Comparison of ENCODE assay signal across 26 cellular contexts in the genomic region with DNA sequence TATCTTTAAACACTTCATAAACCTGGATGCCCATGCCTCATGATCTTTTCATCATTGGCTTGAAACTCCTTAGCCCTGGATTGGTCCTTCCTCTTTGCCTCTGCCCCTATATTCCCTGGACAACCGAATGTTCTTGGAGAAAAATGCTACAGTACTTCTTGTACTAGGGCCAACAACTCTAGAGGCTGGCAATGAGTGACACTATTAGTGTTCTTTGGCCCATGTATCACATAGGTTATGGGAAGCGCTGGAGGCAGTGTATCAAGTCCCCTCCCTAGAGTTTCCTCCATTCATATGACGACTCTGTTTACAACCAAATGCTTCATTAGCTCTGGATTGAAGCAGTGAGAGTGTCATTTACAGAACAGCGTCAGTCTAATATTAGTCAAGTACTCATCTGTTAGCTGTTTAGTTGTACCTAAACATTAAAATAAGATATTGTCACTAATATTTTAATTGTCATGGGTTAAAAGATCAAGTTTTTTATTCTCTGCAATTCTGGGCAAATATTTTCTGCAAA.
A peak's percentile ranks its signal among the peaks of the same experiment; 100 is the strongest.
DNase-seq lines count a peak whose midpoint lies in the region; TF ChIP-seq lines count a peak whose summit lies in the region.
"Had no signal": no experiment of that assay in that cellular context is flagged by ENCODE, and none has a peak within 500 bp of the region (broad histone marks: within the 10 kb centered on the region; RNA-seq: fewer than 3 reads in every experiment).

No MANE protein-coding gene starts in this region.

- POLR2A ChIA-PET in MCF 10A (lab: Yijun Ruan, JAX): no interaction called here

- no peak for DNase-seq in breast epithelium (ENCODE audit: low spot score in 2 of 2)
- DNase-seq in MCF 10A (ENCODE audit: unreplicated experiment): no peak
- no peak for DNase-seq in caudate nucleus (lab: John Stamatoyannopoulos, UW)
- no peak for DNase-seq in type B pancreatic cell (ENCODE audit: extremely low spot score, unreplicated experiment)
- DNase-seq in iPS-NIHi7 (ENCODE audit: extremely low spot score): no peak
- DNase-seq in inferior parietal cortex (ENCODE audit: extremely low spot score): no peak
- no peak for DNase-seq in activated T-helper 1 cell treated with anti-CD3 and anti-CD28 coated beads, Interleukin-12 subunit alpha, Interleukin-12 subunit beta, Interleukin-2, Interleukin-4 antibody, amounts not matched to agents 30 ng/mL and 10 ng/mL and 1 ng/mL, durations not matched to agents 14 hours and 24 hours and 36 hours (ENCODE audit: low spot score)
- DNase-seq: 8988T; activated CD8-positive, alpha-beta memory T cell treated with anti-CD3 and anti-CD28 coated beads for 24 hours; activated naive CD4-positive, alpha-beta T cell; activated T-cell treated with anti-CD3 and anti-CD28 coated beads, Interleukin-2, amount 50 U/mL, for 24 hours; adrenal gland; CD8-positive, alpha-beta T cell; GOT3; KBM-7; left cardiac atrium; MM.1S; NCI-H1417 treated with DMSO at 0.1 percent for 48 hours; NCI-H524 treated with DMSO at 0.1 percent for 48 hours; NK-92 treated with Interleukin-12 subunit alpha and Interleukin-12 subunit beta, amount 100 ng/mL, for 24 hours; spleen; stimulated activated CD4-positive, alpha-beta T cell treated with anti-CD3 and anti-CD28 coated beads, Interleukin-4, amount 100 ng/mL, for 1 hour; stimulated activated naive CD8-positive, alpha-beta T cell treated with anti-CD3 and anti-CD28 coated beads, Interleukin-15, Interleukin-2, amounts not matched to agents 100 U/mL and 50 U/mL, for 24 hours had no signal

- H3K4me3 Mint-ChIP-seq in MCF 10A (ENCODE audit: unreplicated experiment) (no peak overlapping the region), type B pancreatic cell (no peak overlapping the region)
- H3K4me3 Mint-ChIP-seq in activated T-helper 1 cell treated with anti-CD3 and anti-CD28 coated beads, Interleukin-12 subunit alpha, Interleukin-12 subunit beta, Interleukin-2, Interleukin-4 antibody, amounts not matched to agents 30 ng/mL and 10 ng/mL and 1 ng/mL, durations not matched to agents 14 hours and 24 hours and 36 hours: no peak overlapping the region
- H3K4me3 Mint-ChIP-seq: activated T-cell treated with anti-CD3 and anti-CD28 coated beads, Interleukin-2, amount 50 U/mL, for 24 hours; CD8-positive, alpha-beta T cell had no signal

- BruUV-seq in MCF 10A (replicated peaks; lab: Mats Ljungman, UMichigan): no TSS peak

- H3K36me3 Mint-ChIP-seq in MCF 10A (ENCODE audit: insufficient read depth, unreplicated experiment): peaks cover 31% of the 10 kb centered on the region
- peaks cover 18% of the 10 kb centered on the region for H3K36me3 Mint-ChIP-seq in type B pancreatic cell
- H3K36me3 Mint-ChIP-seq in activated T-helper 1 cell treated with anti-CD3 and anti-CD28 coated beads, Interleukin-12 subunit alpha, Interleukin-12 subunit beta, Interleukin-2, Interleukin-4 antibody, amounts not matched to agents 30 ng/mL and 10 ng/mL and 1 ng/mL, durations not matched to agents 14 hours and 24 hours and 36 hours (ENCODE audit: low read depth): peaks cover 34% of the 10 kb centered on the region

- CTCF ChIA-PET in MCF 10A (lab: Yijun Ruan, JAX): interaction anchor here (1.0 to 1.1 kb wide), 2 partner anchors 11 to 22 kb away, joined by 3 read pairs; no protein-coding TSS in a partner anchor

- no peak overlapping the region for H3K27ac Mint-ChIP-seq in MCF 10A (ENCODE audit: low read depth, unreplicated experiment)
- peak overlapping the region; percentile 0 for H3K27ac Mint-ChIP-seq in type B pancreatic cell
- H3K27ac Mint-ChIP-seq in activated T-helper 1 cell treated with anti-CD3 and anti-CD28 coated beads, Interleukin-12 subunit alpha, Interleukin-12 subunit beta, Interleukin-2, Interleukin-4 antibody, amounts not matched to agents 30 ng/mL and 10 ng/mL and 1 ng/mL, durations not matched to agents 14 hours and 24 hours and 36 hours: no peak overlapping the region
- H3K27ac Mint-ChIP-seq: activated T-cell treated with anti-CD3 and anti-CD28 coated beads, Interleukin-2, amount 50 U/mL, for 24 hours; CD8-positive, alpha-beta T cell had no signal

- H3K27me3 ChIP-seq in breast epithelium: no peaks in the 10 kb centered on the region
- H3K27me3 ChIP-seq in neutrophil: no peaks in the 10 kb centered on the region
- H3K27me3 ChIP-seq: adrenal gland, heart left ventricle, spleen, tibial nerve had no signal

- no peaks in the 10 kb centered on the region for H3K4me1 Mint-ChIP-seq in MCF 10A (ENCODE audit: insufficient read depth, unreplicated experiment)
- no peaks in the 10 kb centered on the region for H3K4me1 Mint-ChIP-seq in type B pancreatic cell (ENCODE audit: unreplicated experiment)
- no peaks in the 10 kb centered on the region for H3K4me1 Mint-ChIP-seq in activated T-helper 1 cell treated with anti-CD3 and anti-CD28 coated beads, Interleukin-12 subunit alpha, Interleukin-12 subunit beta, Interleukin-2, Interleukin-4 antibody, amounts not matched to agents 30 ng/mL and 10 ng/mL and 1 ng/mL, durations not matched to agents 14 hours and 24 hours and 36 hours (ENCODE audit: low read depth)

- H3K9me3 Mint-ChIP-seq in MCF 10A (ENCODE audit: unreplicated experiment) (no peaks in the 10 kb centered on the region), type B pancreatic cell (no peaks in the 10 kb centered on the region)
- H3K9me3 Mint-ChIP-seq in activated T-helper 1 cell treated with anti-CD3 and anti-CD28 coated beads, Interleukin-12 subunit alpha, Interleukin-12 subunit beta, Interleukin-2, Interleukin-4 antibody, amounts not matched to agents 30 ng/mL and 10 ng/mL and 1 ng/mL, durations not matched to agents 14 hours and 24 hours and 36 hours: no peaks in the 10 kb centered on the region
- H3K9me3 Mint-ChIP-seq: activated T-cell treated with anti-CD3 and anti-CD28 coated beads, Interleukin-2, amount 50 U/mL, for 24 hours; CD8-positive, alpha-beta T cell had no signal

- H3K4me3 ChIP-seq in breast epithelium (no peak overlapping the region), neutrophil (ENCODE audit: low read depth in 1 of 2, low read length in 1 of 2) (no peak overlapping the region)
- H3K4me3 ChIP-seq: adrenal gland, heart left ventricle, spleen, tibial nerve had no signal

- no peaks in the 10 kb centered on the region for H3K27me3 Mint-ChIP-seq in MCF 10A (ENCODE audit: insufficient read depth, unreplicated experiment)
- no peaks in the 10 kb centered on the region for H3K27me3 Mint-ChIP-seq in type B pancreatic cell
- no peaks in the 10 kb centered on the region for H3K27me3 Mint-ChIP-seq in activated T-helper 1 cell treated with anti-CD3 and anti-CD28 coated beads, Interleukin-12 subunit alpha, Interleukin-12 subunit beta, Interleukin-2, Interleukin-4 antibody, amounts not matched to agents 30 ng/mL and 10 ng/mL and 1 ng/mL, durations not matched to agents 14 hours and 24 hours and 36 hours (ENCODE audit: insufficient read depth)
- H3K27me3 Mint-ChIP-seq: activated T-cell treated with anti-CD3 and anti-CD28 coated beads, Interleukin-2, amount 50 U/mL, for 24 hours had no signal

- intact Hi-C loops in breast epithelium (cut with DNase I; ENCODE audit: low total_unique reads) (no loop called here), MCF 10A (cut with micrococcal nuclease) (no loop called here)
- intact Hi-C loops in activated T-helper 1 cell treated with anti-CD3 and anti-CD28 coated beads, Interleukin-12 subunit alpha, Interleukin-12 subunit beta, Interleukin-2, Interleukin-4 antibody, amounts not matched to agents 30 ng/mL and 10 ng/mL and 1 ng/mL, durations not matched to agents 14 hours and 24 hours and 36 hours (cut with micrococcal nuclease): no loop called here

- H3K27ac ChIP-seq in breast epithelium (peak overlapping the region; percentile 26 to 49), caudate nucleus (ENCODE audit: low read depth, low read length) (peak overlapping the region; percentile 32), neutrophil (peak overlapping the region; percentile 6)
- H3K27ac ChIP-seq: adrenal gland, spleen had no signal

- TF ChIP-seq POLR2A in breast epithelium (IDR thresholded peaks at IDR 0.05): no peak

- H3K36me3 ChIP-seq in breast epithelium (no peaks in the 10 kb centered on the region), neutrophil (peaks cover 90% of the 10 kb centered on the region)
- H3K36me3 ChIP-seq: adrenal gland had no signal

- no peaks in the 10 kb centered on the region for H3K9me3 ChIP-seq in breast epithelium
- no peaks in the 10 kb centered on the region for H3K9me3 ChIP-seq in neutrophil
- H3K9me3 ChIP-seq: adrenal gland, heart left ventricle, spleen, tibial nerve had no signal

- H3K4me1 ChIP-seq in breast epithelium (no peaks in the 10 kb centered on the region), neutrophil (ENCODE audit: control insufficient read depth in 1 of 2, insufficient read depth in 1 of 2, low read depth in 1 of 2, low read length in 1 of 2) (no peaks in the 10 kb centered on the region)
- H3K4me1 ChIP-seq: adrenal gland, spleen had no signal

- TF ChIP-seq CTCF in breast epithelium (IDR thresholded peaks at IDR 0.05): no peak
- no peak for TF ChIP-seq CTCF in MCF 10A (IDR thresholded peaks at IDR 0.05; ENCODE audit: unreplicated experiment)
- no peak for TF ChIP-seq CTCF in neutrophil (IDR thresholded peaks at IDR 0.05)
- no peak for TF ChIP-seq CTCF in type B pancreatic cell (conservative IDR thresholded peaks at IDR 0.05)
